In genomic region chr17:45096926-45097325, GRCh38 we compare ENCODE assay signal across 11 cellular contexts. TPM values are rescaled to one million over a fixed set of nuclear protein-coding genes. Genes with fewer than 3 reads are reported as not detected.
DNase-seq lines count a peak whose midpoint lies in the region; ATAC-seq and TF ChIP-seq lines count a peak whose summit lies in the region.
"Had no signal": no experiment of that assay in that cellular context is flagged by ENCODE, and none has a peak within 500 bp of the region (broad histone marks: within the 10 kb centered on the region; RNA-seq: fewer than 3 reads in every experiment).

No MANE protein-coding gene starts in this region.

- H3K9me2 ChIP-seq in PC-3 (replicated peaks; ENCODE audit: low read length): no peaks in the 10 kb centered on the region

- no peak for TF ChIP-seq POLR2A in tibial nerve (IDR thresholded peaks at IDR 0.05)

- no peaks in the 10 kb centered on the region for H4K20me1 ChIP-seq in PC-3 (ENCODE audit: low read length)

- intact Hi-C loops in left ventricle myocardium superior (cut with micrococcal nuclease): loop anchor here (10.0 kb wide), 1 partner anchor 182 kb away; the partner anchor contains the start of gene GFAP
- intact Hi-C loops in heart right ventricle (cut with DNase I): loop anchor here (1.0 to 10.0 kb wide), 11 partner anchors 34 to 185 kb away; partner anchors contain the start of genes GFAP (in 5 of the 10), PLCD3 (in 2 of the 10) and DCAKD (in 1 of the 10)
- intact Hi-C loops in dorsolateral prefrontal cortex (cut with DNase I): loop anchor here (5.0 to 10.0 kb wide), 3 partner anchors 35 to 72 kb away; partner anchors contain the start of genes DCAKD (in 1 of the 2) and PLCD3 (in 1 of the 2)
- intact Hi-C loops in psoas muscle (cut with DNase I): loop anchor here (2.0 to 5.0 kb wide), 4 partner anchors 34 to 45 kb away; partner anchors contain the start of genes DCAKD (in 1 of the 2), NMT1 (in 1 of the 2) and PLCD3 (in 1 of the 2)
- intact Hi-C loops in A673 (cut with micrococcal nuclease; ENCODE audit: unreplicated experiment): loop anchor here (10.0 kb wide), 1 partner anchor 322 kb away; no protein-coding TSS in a partner anchor
- intact Hi-C loops in PC-3 (cut with micrococcal nuclease): loop anchor here (1.0 kb wide), 1 partner anchor 36 kb away; no protein-coding TSS in a partner anchor

- peaks cover 0 to 100% (median 59%) of the 10 kb centered on the region in 9 donors for H3K36me3 ChIP-seq in heart right ventricle
- H3K36me3 ChIP-seq in psoas muscle (ENCODE audit: insufficient read depth in 1 of 2, low read depth in 1 of 2): peaks cover 19 to 88% of the 10 kb centered on the region in 2 donors
- H3K36me3 ChIP-seq in tibial nerve: peaks cover 0 to 81% (median 43%) of the 10 kb centered on the region in 3 donors
- H3K36me3 ChIP-seq in A673 (ENCODE audit: insufficient read depth, low read length, poor library complexity, severe bottlenecking): peaks cover 43% of the 10 kb centered on the region
- peaks cover 60% of the 10 kb centered on the region for H3K36me3 ChIP-seq in PC-3 (ENCODE audit: low read depth, low read length)

- peaks cover 5 to 55% (median 33%) of the 10 kb centered on the region in 9 donors for H3K4me1 ChIP-seq in heart right ventricle
- H3K4me1 ChIP-seq in psoas muscle: peaks cover 45% of the 10 kb centered on the region
- H3K4me1 ChIP-seq in tibial nerve: peaks cover 0 to 81% (median 39%) of the 10 kb centered on the region in 4 donors
- H3K4me1 ChIP-seq in A673 (ENCODE audit: insufficient read depth, low read length, poor library complexity, severe bottlenecking): no peaks in the 10 kb centered on the region
- H3K4me1 ChIP-seq in PC-3 (ENCODE audit: insufficient read depth, low read length): peaks cover 19% of the 10 kb centered on the region

- DNase-seq in left ventricle myocardium superior (peak; percentile 18), heart right ventricle (no peak), dorsolateral prefrontal cortex (no peak), psoas muscle (no peak), tibial nerve (ENCODE audit: low spot score in 2 of 2) (no peak), A673 (ENCODE audit: low spot score) (no peak), PC-3 (no peak)
- no peak for DNase-seq in activated effector memory CD4-positive, alpha-beta T cell treated with Interleukin-2 at 50 U/mL for 16 hours
- DNase-seq: C1 segment of cervical spinal cord, MM.1S, NCI-H1105 had no signal

- CTCF ChIA-PET in A673 (lab: Charles Lee) (no interaction called here), PC-3 (lab: Charles Lee) (interaction anchor here (2.0 kb wide), 1 partner anchor 38 kb away, joined by 9 read pairs; the partner anchor contains the start of gene ACBD4)

- peaks cover 8% of the 10 kb centered on the region; the same call in 1 of the 2 replicates for H3K79me2 ChIP-seq in PC-3 (ENCODE audit: low read length)

- no peak for TF ChIP-seq EP300 in tibial nerve (IDR thresholded peaks at IDR 0.05)

- WGBS in heart right ventricle, 2 donors: 94% methylated on average over 11 of the region's 11 CpGs
- WGBS in psoas muscle, 3 donors: 84 to 92% (median 85%) methylated on average over 11 of the region's 11 CpGs
- WGBS in tibial nerve, 2 donors: 94 to 96% methylated on average over 11 of the region's 11 CpGs

- H3K9ac ChIP-seq in PC-3 (ENCODE audit: low read length): no peak overlapping the region

- no peak for TF ChIP-seq CTCF in heart right ventricle (IDR thresholded peaks at IDR 0.05)
- no peak for TF ChIP-seq CTCF in dorsolateral prefrontal cortex (IDR thresholded peaks at IDR 0.05 in 54 of 56, conservative IDR thresholded peaks at IDR 0.05 in 2 of 56; ENCODE audit: low read depth in 1 of 56, partially characterized antibody in 56 of 56)
- no peak for TF ChIP-seq CTCF in psoas muscle (IDR thresholded peaks at IDR 0.05)
- no peak for TF ChIP-seq CTCF in tibial nerve (IDR thresholded peaks at IDR 0.05)
- TF ChIP-seq CTCF in A673 (conservative IDR thresholded peaks at IDR 0.05; ENCODE audit: low read depth, low read length): no peak
- TF ChIP-seq CTCF in PC-3 (conservative IDR thresholded peaks at IDR 0.05; ENCODE audit: low read depth, low read length): no peak

- no peaks in the 10 kb centered on the region for H3K9me3 ChIP-seq in heart right ventricle
- no peaks in the 10 kb centered on the region for H3K9me3 ChIP-seq in psoas muscle
- H3K9me3 ChIP-seq in tibial nerve: no peaks in the 10 kb centered on the region
- H3K9me3 ChIP-seq in A673 (ENCODE audit: low read depth, low read length, poor library complexity, severe bottlenecking): no peaks in the 10 kb centered on the region
- no peaks in the 10 kb centered on the region for H3K9me3 ChIP-seq in PC-3 (ENCODE audit: low read length)

- peaks cover 12% of the 10 kb centered on the region for H3F3A ChIP-seq in PC-3 (ENCODE audit: low read length, unreplicated experiment)

- BruUV-seq in A673 (replicated peaks; lab: Mats Ljungman, UMichigan): no TSS peak
- no TSS peak for BruUV-seq in PC-3 (replicated peaks; lab: Mats Ljungman, UMichigan)

- H3K27ac ChIP-seq in heart right ventricle (peak overlapping the region in 5 of 10 donors; percentile 1 to 17 (median 3)), dorsolateral prefrontal cortex (peak overlapping the region in 51 of 59 donors; percentile 6 to 90 (median 72)), psoas muscle (peak overlapping the region; percentile 61), tibial nerve (peak overlapping the region in 3 of 4 donors; percentile 31 to 95 (median 91)), A673 (ENCODE audit: low read depth, low read length, poor library complexity, severe bottlenecking) (no peak overlapping the region), PC-3 (ENCODE audit: low read length) (no peak overlapping the region)

- no peak overlapping the region for H3K4me2 ChIP-seq in PC-3 (ENCODE audit: low read length)

- ATAC-seq in left ventricle myocardium superior (no peak), heart right ventricle (no peak), psoas muscle (no peak), PC-3 (no peak)

- H3K4me3 ChIP-seq in heart right ventricle (no peak overlapping the region), dorsolateral prefrontal cortex (no peak overlapping the region), psoas muscle (no peak overlapping the region), tibial nerve (no peak overlapping the region), A673 (ENCODE audit: low read depth, low read length, poor library complexity, severe bottlenecking) (no peak overlapping the region), PC-3 (ENCODE audit: low read length) (no peak overlapping the region)

- POLR2A ChIA-PET in A673 (lab: Charles Lee; ENCODE audit: low non-redundant PET) (no interaction called here), PC-3 (lab: Charles Lee; ENCODE audit: unreplicated experiment) (no interaction called here)

- H2AFZ ChIP-seq in PC-3 (ENCODE audit: low read length): no peak overlapping the region

- H3K27me3 ChIP-seq in heart right ventricle (no peaks in the 10 kb centered on the region), dorsolateral prefrontal cortex (no peaks in the 10 kb centered on the region), psoas muscle (ENCODE audit: insufficient read depth in 3 of 3, low read length in 2 of 3) (no peaks in the 10 kb centered on the region), tibial nerve (no peaks in the 10 kb centered on the region), A673 (replicated peaks; ENCODE audit: insufficient read depth, low read depth, low read length, poor library complexity) (no peaks in the 10 kb centered on the region), PC-3 (ENCODE audit: low read length) (no peaks in the 10 kb centered on the region)

RNA-seq across cellular contexts. Expression of gene PLCD3, which starts 35.4 kb away (rescaled TPM):
- 281 TPM for total RNA-seq in left ventricle myocardium superior
- 100 to 1,000 TPM in 9 of 10 donors, 10 to 100 TPM in 1; 87.2 to 188 (median 115) TPM for total RNA-seq in heart right ventricle
- polyA plus RNA-seq in heart right ventricle: 10 to 100 TPM; 44.6 to 72.3 TPM
- 100 to 1,000 TPM in 42 of 120 experiments, 10 to 100 TPM in 78; 51.7 to 195 (median 91.1) TPM for total RNA-seq in dorsolateral prefrontal cortex
- 100 to 1,000 TPM in 2 of 4 donors, 10 to 100 TPM in 2; 69.8 to 217 (median 122) TPM for total RNA-seq in psoas muscle
- 100 to 1,000 TPM in 2 of 3 donors, 10 to 100 TPM in 1; 57.0 to 171 (median 170) TPM for polyA plus RNA-seq in psoas muscle
- total RNA-seq in tibial nerve: 100 to 1,000 TPM in 1 of 4 donors, 10 to 100 TPM in 3; 45.7 to 103 (median 69.3) TPM
- 12.0 and 18.5 TPM in 2 replicates for total RNA-seq in A673 (2021)
- 35.1 and 55.3 TPM in 2 replicates for total RNA-seq in PC-3 (2014; rRNA removed)

RNA-seq across cellular contexts. Expression of gene NMT1, which starts 35.8 kb away (rescaled TPM):
- total RNA-seq in left ventricle myocardium superior: 114 TPM
- total RNA-seq in heart right ventricle: 100 to 1,000 TPM in 1 of 10 donors, 10 to 100 TPM in 9; 60.6 to 110 (median 74.4) TPM
- polyA plus RNA-seq in heart right ventricle: 10 to 100 TPM; 40.9 to 68.5 TPM
- total RNA-seq in dorsolateral prefrontal cortex: 100 to 1,000 TPM; 111 to 220 (median 159) TPM
- 100 to 1,000 TPM in 2 of 4 donors, 10 to 100 TPM in 2; 73.3 to 164 (median 93.1) TPM for total RNA-seq in psoas muscle
- polyA plus RNA-seq in psoas muscle: 10 to 100 TPM; 58.0 to 79.7 (median 68.3) TPM
- 10 to 100 TPM; 63.2 to 97.9 (median 80.1) TPM for total RNA-seq in tibial nerve
- 108 and 118 TPM in 2 replicates for total RNA-seq in A673 (2021)
- 99.2 and 117 TPM in 2 replicates for total RNA-seq in PC-3 (2014; rRNA removed)

RNA-seq across cellular contexts. Expression of gene ACBD4, which starts 38.6 kb away (rescaled TPM):
- total RNA-seq in left ventricle myocardium superior (7.7 TPM), heart right ventricle (1 to 10 TPM; 6.1 to 9.7 (median 7.3) TPM), dorsolateral prefrontal cortex (10 to 100 TPM; 15.7 to 37.1 (median 23.9) TPM), psoas muscle (1 to 10 TPM; 3.9 to 8.2 (median 5.1) TPM), tibial nerve (10 to 100 TPM; 25.9 to 41.9 (median 28.2) TPM), A673 (2021) (1.4 and 4.2 TPM in 2 replicates), PC-3 (2014; rRNA removed) (12.9 and 17.3 TPM in 2 replicates)
- polyA plus RNA-seq in heart right ventricle (10 to 100 TPM in 1 of 2 donors, 1 to 10 TPM in 1; 4.2 to 16.7 TPM), psoas muscle (1 to 10 TPM; 2.7 to 5.2 (median 4.4) TPM)

RNA-seq across cellular contexts. Expression of gene DCAKD, which starts 45.5 kb away (rescaled TPM):
- 25.6 TPM for total RNA-seq in left ventricle myocardium superior
- total RNA-seq in heart right ventricle: 10 to 100 TPM; 28.1 to 46.2 (median 32.7) TPM
- 10 to 100 TPM; 21.1 to 22.9 TPM for polyA plus RNA-seq in heart right ventricle
- total RNA-seq in dorsolateral prefrontal cortex: 10 to 100 TPM; 46.2 to 97.6 (median 62.3) TPM
- 10 to 100 TPM in 3 of 4 donors, 1 to 10 TPM in 1; 6.9 to 13.5 (median 11.0) TPM for total RNA-seq in psoas muscle
- 10 to 100 TPM in 1 of 3 donors, 1 to 10 TPM in 2; 6.4 to 14.2 (median 8.4) TPM for polyA plus RNA-seq in psoas muscle
- 10 to 100 TPM; 47.7 to 53.2 (median 49.5) TPM for total RNA-seq in tibial nerve
- 19.1 and 21.8 TPM in 2 replicates for total RNA-seq in A673 (2021)
- total RNA-seq in PC-3 (2014; rRNA removed): 56.2 and 59.5 TPM in 2 replicates

RNA-seq across cellular contexts. Expression of gene HEXIM1, which starts 51.3 kb away (rescaled TPM):
- 35.1 TPM for total RNA-seq in left ventricle myocardium superior
- total RNA-seq in heart right ventricle: 10 to 100 TPM; 17.0 to 37.4 (median 20.1) TPM
- polyA plus RNA-seq in heart right ventricle: 10 to 100 TPM in 1 of 2 donors, 1 to 10 TPM in 1; 8.4 to 11.0 TPM
- total RNA-seq in dorsolateral prefrontal cortex: 10 to 100 TPM; 21.0 to 74.9 (median 50.4) TPM
- 10 to 100 TPM; 21.3 to 52.2 (median 31.5) TPM for total RNA-seq in psoas muscle
- 100 to 1,000 TPM in 1 of 3 donors, 10 to 100 TPM in 1, 1 to 10 TPM in 1; 9.5 to 127 (median 22.0) TPM for polyA plus RNA-seq in psoas muscle
- total RNA-seq in tibial nerve: 10 to 100 TPM; 22.2 to 35.2 (median 29.7) TPM
- 21.2 and 22.1 TPM in 2 replicates for total RNA-seq in A673 (2021)
- total RNA-seq in PC-3 (2014; rRNA removed): 47.3 and 59.0 TPM in 2 replicates

Comparison
In these comparisons a context has a peak if more than half of its experiments do, and no peak if none do; other contexts are left out.
1. H3K27ac ChIP-seq: peak in dorsolateral prefrontal cortex (51 of 59), psoas muscle (single experiment) and tibial nerve (3 of 4); none in A673 (single experiment) and PC-3 (single experiment).